1 cellular context compared by ENCODE assay signal in the genomic region with DNA sequence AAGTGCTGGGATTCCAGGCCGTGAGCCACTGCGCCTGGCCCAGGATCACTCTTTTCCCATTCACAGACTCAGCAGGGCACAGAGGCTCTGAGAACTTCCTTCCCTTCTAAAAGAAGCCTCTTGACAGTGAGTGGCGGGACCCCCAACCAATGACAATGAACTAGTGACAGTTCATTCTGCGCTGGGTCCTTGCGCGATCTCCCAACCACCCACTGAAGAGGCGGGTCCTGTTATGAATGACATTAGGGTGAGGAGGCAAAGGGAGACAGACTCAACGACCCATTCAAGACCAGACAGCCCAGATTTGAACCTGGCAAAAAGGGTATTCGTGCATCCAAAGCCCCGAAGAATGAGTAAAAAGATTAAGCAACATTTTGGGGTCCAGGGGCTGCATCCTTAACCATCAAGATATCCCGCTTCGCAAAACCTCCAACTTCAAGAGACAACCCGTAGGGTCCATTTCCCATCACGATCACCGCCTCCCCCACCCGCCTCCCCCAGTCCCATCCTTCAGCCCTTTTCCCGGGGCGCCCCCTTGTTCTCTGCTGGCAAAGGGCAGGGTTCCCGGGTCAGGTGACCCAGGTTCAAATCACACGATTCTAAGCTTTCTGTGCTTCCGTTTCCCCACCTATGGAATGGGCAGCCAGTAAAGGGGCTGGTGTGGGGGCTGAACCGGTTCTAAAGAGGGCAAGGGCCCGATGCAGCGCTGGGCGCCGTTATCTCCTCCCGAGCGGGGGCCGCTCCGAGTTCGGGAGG.
A peak's percentile ranks its signal among the peaks of the same experiment; 100 is the strongest.
TF ChIP-seq lines count a peak whose summit lies in the region.

No MANE protein-coding gene starts in this region.

TF ChIP-seq in GM12878, 131 proteins besides CTCF, POLR2A, EP300 and RAD21 (continued from another document):
- TF ChIP-seq, protein P1, sequence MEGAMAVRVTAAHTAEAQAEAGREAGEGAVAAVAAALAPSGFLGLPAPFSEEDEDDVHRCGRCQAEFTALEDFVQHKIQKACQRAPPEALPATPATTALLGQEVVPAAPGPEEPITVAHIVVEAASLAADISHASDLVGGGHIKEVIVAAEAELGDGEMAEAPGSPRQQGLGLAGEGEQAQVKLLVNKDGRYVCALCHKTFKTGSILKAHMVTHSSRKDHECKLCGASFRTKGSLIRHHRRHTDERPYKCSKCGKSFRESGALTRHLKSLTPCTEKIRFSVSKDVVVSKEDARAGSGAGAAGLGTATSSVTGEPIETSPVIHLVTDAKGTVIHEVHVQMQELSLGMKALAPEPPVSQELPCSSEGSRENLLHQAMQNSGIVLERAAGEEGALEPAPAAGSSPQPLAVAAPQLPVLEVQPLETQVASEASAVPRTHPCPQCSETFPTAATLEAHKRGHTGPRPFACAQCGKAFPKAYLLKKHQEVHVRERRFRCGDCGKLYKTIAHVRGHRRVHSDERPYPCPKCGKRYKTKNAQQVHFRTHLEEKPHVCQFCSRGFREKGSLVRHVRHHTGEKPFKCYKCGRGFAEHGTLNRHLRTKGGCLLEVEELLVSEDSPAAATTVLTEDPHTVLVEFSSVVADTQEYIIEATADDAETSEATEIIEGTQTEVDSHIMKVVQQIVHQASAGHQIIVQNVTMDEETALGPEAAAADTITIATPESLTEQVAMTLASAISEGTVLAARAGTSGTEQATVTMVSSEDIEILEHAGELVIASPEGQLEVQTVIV (IDR thresholded peaks at IDR 0.05; ENCODE audit: borderline replicate concordance, partially characterized antibody) = no peak
- TF ChIP-seq ASH2L (IDR thresholded peaks at IDR 0.05; ENCODE audit: borderline replicate concordance, low read depth) (no peak), NFYA (IDR thresholded peaks at IDR 0.05; ENCODE audit: borderline replicate concordance, low read depth, low read length) (no peak), WRNIP1 (IDR thresholded peaks at IDR 0.05; ENCODE audit: borderline replicate concordance, low read depth, low read length) (0 out of 2 replicates have a peak, but pooled peaks have one; percentile 73), CEBPB (IDR thresholded peaks at IDR 0.05; ENCODE audit: borderline replicate concordance in 1 of 2, low read depth in 2 of 2, low read length in 2 of 2) (no peak), FOS (IDR thresholded peaks at IDR 0.05; ENCODE audit: borderline replicate concordance, extremely low read depth, insufficient read length) (no peak), SMARCA5 (IDR thresholded peaks at IDR 0.05) (no peak), NBN (IDR thresholded peaks at IDR 0.05) (no peak), SPI1 (IDR thresholded peaks at IDR 0.05; ENCODE audit: borderline replicate concordance, insufficient read depth, low read depth, low read length) (no peak), BHLHE40 (IDR thresholded peaks at IDR 0.05; ENCODE audit: borderline replicate concordance in 1 of 2, low read depth in 2 of 2, low read length in 1 of 2) (no peak), IKZF2 (IDR thresholded peaks at IDR 0.05) (no peak), TCF7 (IDR thresholded peaks at IDR 0.05; ENCODE audit: borderline replicate concordance) (no peak), HDGF (IDR thresholded peaks at IDR 0.05) (no peak), DPF2 (IDR thresholded peaks at IDR 0.05) (peak; percentile 39), CHD1 (IDR thresholded peaks at IDR 0.05; ENCODE audit: low read depth, low read length) (no peak), GATAD2B (conservative IDR thresholded peaks at IDR 0.05; ENCODE audit: low read depth) (no peak)
- TF ChIP-seq, protein P2, sequence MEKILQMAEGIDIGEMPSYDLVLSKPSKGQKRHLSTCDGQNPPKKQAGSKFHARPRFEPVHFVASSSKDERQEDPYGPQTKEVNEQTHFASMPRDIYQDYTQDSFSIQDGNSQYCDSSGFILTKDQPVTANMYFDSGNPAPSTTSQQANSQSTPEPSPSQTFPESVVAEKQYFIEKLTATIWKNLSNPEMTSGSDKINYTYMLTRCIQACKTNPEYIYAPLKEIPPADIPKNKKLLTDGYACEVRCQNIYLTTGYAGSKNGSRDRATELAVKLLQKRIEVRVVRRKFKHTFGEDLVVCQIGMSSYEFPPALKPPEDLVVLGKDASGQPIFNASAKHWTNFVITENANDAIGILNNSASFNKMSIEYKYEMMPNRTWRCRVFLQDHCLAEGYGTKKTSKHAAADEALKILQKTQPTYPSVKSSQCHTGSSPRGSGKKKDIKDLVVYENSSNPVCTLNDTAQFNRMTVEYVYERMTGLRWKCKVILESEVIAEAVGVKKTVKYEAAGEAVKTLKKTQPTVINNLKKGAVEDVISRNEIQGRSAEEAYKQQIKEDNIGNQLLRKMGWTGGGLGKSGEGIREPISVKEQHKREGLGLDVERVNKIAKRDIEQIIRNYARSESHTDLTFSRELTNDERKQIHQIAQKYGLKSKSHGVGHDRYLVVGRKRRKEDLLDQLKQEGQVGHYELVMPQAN (conservative IDR thresholded peaks at IDR 0.05) = no peak; the same call in 1 of the 2 replicates
- TF ChIP-seq, protein P3, sequence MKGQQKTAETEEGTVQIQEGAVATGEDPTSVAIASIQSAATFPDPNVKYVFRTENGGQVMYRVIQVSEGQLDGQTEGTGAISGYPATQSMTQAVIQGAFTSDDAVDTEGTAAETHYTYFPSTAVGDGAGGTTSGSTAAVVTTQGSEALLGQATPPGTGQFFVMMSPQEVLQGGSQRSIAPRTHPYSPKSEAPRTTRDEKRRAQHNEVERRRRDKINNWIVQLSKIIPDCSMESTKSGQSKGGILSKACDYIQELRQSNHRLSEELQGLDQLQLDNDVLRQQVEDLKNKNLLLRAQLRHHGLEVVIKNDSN (IDR thresholded peaks at IDR 0.05; ENCODE audit: borderline replicate concordance, extremely low read length, insufficient read depth, low read depth, low read length) = peak; percentile 28
- TF ChIP-seq, protein P4, sequence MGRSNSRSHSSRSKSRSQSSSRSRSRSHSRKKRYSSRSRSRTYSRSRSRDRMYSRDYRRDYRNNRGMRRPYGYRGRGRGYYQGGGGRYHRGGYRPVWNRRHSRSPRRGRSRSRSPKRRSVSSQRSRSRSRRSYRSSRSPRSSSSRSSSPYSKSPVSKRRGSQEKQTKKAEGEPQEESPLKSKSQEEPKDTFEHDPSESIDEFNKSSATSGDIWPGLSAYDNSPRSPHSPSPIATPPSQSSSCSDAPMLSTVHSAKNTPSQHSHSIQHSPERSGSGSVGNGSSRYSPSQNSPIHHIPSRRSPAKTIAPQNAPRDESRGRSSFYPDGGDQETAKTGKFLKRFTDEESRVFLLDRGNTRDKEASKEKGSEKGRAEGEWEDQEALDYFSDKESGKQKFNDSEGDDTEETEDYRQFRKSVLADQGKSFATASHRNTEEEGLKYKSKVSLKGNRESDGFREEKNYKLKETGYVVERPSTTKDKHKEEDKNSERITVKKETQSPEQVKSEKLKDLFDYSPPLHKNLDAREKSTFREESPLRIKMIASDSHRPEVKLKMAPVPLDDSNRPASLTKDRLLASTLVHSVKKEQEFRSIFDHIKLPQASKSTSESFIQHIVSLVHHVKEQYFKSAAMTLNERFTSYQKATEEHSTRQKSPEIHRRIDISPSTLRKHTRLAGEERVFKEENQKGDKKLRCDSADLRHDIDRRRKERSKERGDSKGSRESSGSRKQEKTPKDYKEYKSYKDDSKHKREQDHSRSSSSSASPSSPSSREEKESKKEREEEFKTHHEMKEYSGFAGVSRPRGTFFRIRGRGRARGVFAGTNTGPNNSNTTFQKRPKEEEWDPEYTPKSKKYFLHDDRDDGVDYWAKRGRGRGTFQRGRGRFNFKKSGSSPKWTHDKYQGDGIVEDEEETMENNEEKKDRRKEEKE (IDR thresholded peaks at IDR 0.05) = no peak
- TF ChIP-seq, protein P5, sequence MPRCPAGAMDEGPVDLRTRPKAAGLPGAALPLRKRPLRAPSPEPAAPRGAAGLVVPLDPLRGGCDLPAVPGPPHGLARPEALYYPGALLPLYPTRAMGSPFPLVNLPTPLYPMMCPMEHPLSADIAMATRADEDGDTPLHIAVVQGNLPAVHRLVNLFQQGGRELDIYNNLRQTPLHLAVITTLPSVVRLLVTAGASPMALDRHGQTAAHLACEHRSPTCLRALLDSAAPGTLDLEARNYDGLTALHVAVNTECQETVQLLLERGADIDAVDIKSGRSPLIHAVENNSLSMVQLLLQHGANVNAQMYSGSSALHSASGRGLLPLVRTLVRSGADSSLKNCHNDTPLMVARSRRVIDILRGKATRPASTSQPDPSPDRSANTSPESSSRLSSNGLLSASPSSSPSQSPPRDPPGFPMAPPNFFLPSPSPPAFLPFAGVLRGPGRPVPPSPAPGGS (IDR thresholded peaks at IDR 0.05; ENCODE audit: borderline replicate concordance, insufficient read depth, low read depth, low read length, poor library complexity, severe bottlenecking) = no peak
TF ChIP-seq in GM12878: peak in this region for 18.
